ENCODE assay signal across 17 cellular contexts in the genomic region with DNA sequence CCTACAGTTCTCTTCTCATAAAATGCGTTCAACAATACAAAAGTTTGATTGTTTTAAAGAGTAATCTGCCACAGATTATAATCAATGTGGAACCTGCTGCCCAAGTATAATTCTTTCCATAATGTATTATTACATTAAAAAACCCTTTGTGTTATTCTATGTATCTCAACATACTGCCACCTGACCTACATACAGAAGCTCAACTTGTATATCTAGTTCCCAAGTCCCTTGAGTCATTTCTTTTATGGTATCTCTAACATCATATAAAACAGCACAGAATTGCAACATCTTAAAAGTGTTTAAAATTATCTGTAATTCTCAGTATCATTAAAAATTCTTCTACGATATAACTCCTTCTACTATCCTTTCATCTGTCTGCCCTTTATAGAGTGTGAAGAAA.
DNase-seq lines count a peak whose midpoint lies in the region; ATAC-seq and TF ChIP-seq lines count a peak whose summit lies in the region.
"Had no signal": no experiment of that assay in that cellular context is flagged by ENCODE, and none has a peak within 500 bp of the region (broad histone marks: within the 10 kb centered on the region; RNA-seq: fewer than 3 reads in every experiment).

No MANE protein-coding gene starts in this region.

- H3K27me3 ChIP-seq in CD4-positive, CD25-positive, alpha-beta regulatory T cell (ENCODE audit: control insufficient read depth, insufficient read depth, low read length) = no peaks in the 10 kb centered on the region
- H3K27me3 ChIP-seq in PC-3 (ENCODE audit: low read length) = no peaks in the 10 kb centered on the region
- H3K27me3 ChIP-seq: BE2C had no signal

- peaks cover 6% of the 10 kb centered on the region for H3K36me3 ChIP-seq in CD4-positive, CD25-positive, alpha-beta regulatory T cell (ENCODE audit: control insufficient read depth, insufficient read depth, low read length)
- H3K36me3 ChIP-seq in PC-3 (ENCODE audit: low read depth, low read length) = peaks cover 6% of the 10 kb centered on the region; the same call in 1 of the 2 replicates

- TF ChIP-seq CTCF in PC-3 (conservative IDR thresholded peaks at IDR 0.05; ENCODE audit: low read depth, low read length) (no peak), osteocyte (IDR thresholded peaks at IDR 0.05) (no peak)

- peak overlapping the region; percentile 42 for H3K4me2 ChIP-seq in PC-3 (ENCODE audit: low read length)

- H3K79me2 ChIP-seq in PC-3 (ENCODE audit: low read length) = peaks cover 99% of the 10 kb centered on the region

- no peak overlapping the region for H3K27ac ChIP-seq in CD4-positive, CD25-positive, alpha-beta regulatory T cell (ENCODE audit: insufficient read depth, low read length, poor library complexity, severe bottlenecking)
- peak overlapping the region; percentile 54 for H3K27ac ChIP-seq in PC-3 (ENCODE audit: low read length)

- no peaks in the 10 kb centered on the region for H3K9me2 ChIP-seq in PC-3 (replicated peaks; ENCODE audit: low read length)

- peaks cover 41% of the 10 kb centered on the region for H3K4me1 ChIP-seq in CD4-positive, CD25-positive, alpha-beta regulatory T cell (ENCODE audit: control insufficient read depth, insufficient read depth, low read length, poor library complexity, severe bottlenecking)
- H3K4me1 ChIP-seq in PC-3 (ENCODE audit: insufficient read depth, low read length) = peaks cover 32% of the 10 kb centered on the region
- H3K4me1 ChIP-seq: BE2C had no signal

- H3K36me3 Mint-ChIP-seq in CD4-positive, CD25-positive, alpha-beta regulatory T cell = peaks cover 19% of the 10 kb centered on the region
- H3K36me3 Mint-ChIP-seq in osteocyte (ENCODE audit: unreplicated experiment) = peaks cover 19% of the 10 kb centered on the region

- no peak overlapping the region for H3K9ac ChIP-seq in PC-3 (ENCODE audit: low read length)

- peaks cover 0 to 2% of the 10 kb centered on the region in 2 experiments for H3K9me3 ChIP-seq in CD4-positive, CD25-positive, alpha-beta regulatory T cell (ENCODE audit: control insufficient read depth in 2 of 2, low read length in 2 of 2)
- H3K9me3 ChIP-seq in PC-3 (ENCODE audit: low read length) = no peaks in the 10 kb centered on the region
- H3K9me3 ChIP-seq: BE2C had no signal

- no peaks in the 10 kb centered on the region for H3F3A ChIP-seq in PC-3 (ENCODE audit: low read length, unreplicated experiment)

- CTCF ChIA-PET in PC-3 (lab: Charles Lee) = no interaction called here

- H4K20me1 ChIP-seq in PC-3 (ENCODE audit: low read length) = peaks cover 44% of the 10 kb centered on the region

- ATAC-seq in CD4-positive, CD25-positive, alpha-beta regulatory T cell (ENCODE audit: low read depth in 2 of 2) = no peak
- ATAC-seq in PC-3 (peak; percentile 84), esophagus mucosa (peak; percentile 80), GM19467 (IDR thresholded peaks at IDR 0.05; ENCODE audit: unreplicated experiment) (no peak)
- ATAC-seq: K562 had no signal

- peaks cover 66 to 90% (median 78%) of the 10 kb centered on the region in 4 donors for H3K4me1 Mint-ChIP-seq in CD4-positive, CD25-positive, alpha-beta regulatory T cell
- peaks cover 67% of the 10 kb centered on the region for H3K4me1 Mint-ChIP-seq in osteocyte (ENCODE audit: unreplicated experiment)

- DNase-seq in CD4-positive, CD25-positive, alpha-beta regulatory T cell = no peak
- DNase-seq in PC-3 (peak; percentile 51), osteocyte (ENCODE audit: extremely low spot score, unreplicated experiment) (no peak), epidermal melanocyte (ENCODE audit: insufficient read length, low spot score) (no peak)
- DNase-seq in effector CD8-positive, alpha-beta T cell (lab: John Stamatoyannopoulos, UW) = no peak
- DNase-seq: BE2C; DMS 273 treated with DMSO at 0.1 percent for 48 hours; HFFc6; NCI-H1436 treated with DMSO at 0.1 percent for 48 hours; NCI-H2081; NCI-H2227 treated with DMSO at 0.1 percent for 48 hours; NCI-H526 treated with DMSO at 0.1 percent for 48 hours; NK-92 treated with Interleukin-12 subunit alpha and Interleukin-12 subunit beta, amount 100 ng/mL, for 24 hours; OCI-M1 had no signal

- peak overlapping the region; percentile 0 for H3K4me3 ChIP-seq in CD4-positive, CD25-positive, alpha-beta regulatory T cell (ENCODE audit: low read depth, low read length)
- no peak overlapping the region for H3K4me3 ChIP-seq in PC-3 (ENCODE audit: low read length)
- H3K4me3 ChIP-seq: K562 had no signal

- H3K4me3 Mint-ChIP-seq in CD4-positive, CD25-positive, alpha-beta regulatory T cell = peak overlapping the region in 1 of 4 donors; percentile 6
- no peak overlapping the region for H3K4me3 Mint-ChIP-seq in osteocyte (ENCODE audit: unreplicated experiment)
- H3K4me3 Mint-ChIP-seq: HFFc6 had no signal

- POLR2A ChIA-PET in PC-3 (lab: Charles Lee; ENCODE audit: unreplicated experiment) = interaction anchor here (0.6 kb wide), 1 partner anchor 71 kb away, joined by 7 read pairs; no protein-coding TSS in a partner anchor

- BruUV-seq in PC-3 (replicated peaks; lab: Mats Ljungman, UMichigan) = no TSS peak

- no peaks in the 10 kb centered on the region for H3K27me3 Mint-ChIP-seq in CD4-positive, CD25-positive, alpha-beta regulatory T cell
- no peaks in the 10 kb centered on the region for H3K27me3 Mint-ChIP-seq in osteocyte (ENCODE audit: unreplicated experiment)

- peaks cover 0 to 1% (median 0%) of the 10 kb centered on the region in 7 donors for H3K9me3 Mint-ChIP-seq in CD4-positive, CD25-positive, alpha-beta regulatory T cell
- H3K9me3 Mint-ChIP-seq in osteocyte (ENCODE audit: unreplicated experiment) = no peaks in the 10 kb centered on the region

- intact Hi-C loops in PC-3 (cut with micrococcal nuclease) = no loop called here

- H3K27ac Mint-ChIP-seq in CD4-positive, CD25-positive, alpha-beta regulatory T cell = peak overlapping the region; percentile 5 to 38 (median 30)
- peak overlapping the region; percentile 16 for H3K27ac Mint-ChIP-seq in osteocyte (ENCODE audit: unreplicated experiment)

- no peak overlapping the region for H2AFZ ChIP-seq in PC-3 (ENCODE audit: low read length)

Comparison
In these comparisons a context has a peak if more than half of its experiments do, and no peak if none do; other contexts are left out.
1. ATAC-seq: peak in PC-3 (single experiment) and esophagus mucosa (single experiment); none in CD4-positive, CD25-positive, alpha-beta regulatory T cell (0 of 2) and GM19467 (single experiment).